In genomic region chr3:192207661-192208060, GRCh38 we compare ENCODE assay signal across 17 cellular contexts.
A peak's percentile ranks its signal among the peaks of the same experiment; 100 is the strongest.
DNase-seq lines count a peak whose midpoint lies in the region; ATAC-seq and TF ChIP-seq lines count a peak whose summit lies in the region.
"Had no signal": no experiment of that assay in that cellular context is flagged by ENCODE, and none has a peak within 500 bp of the region (broad histone marks: within the 10 kb centered on the region; RNA-seq: fewer than 3 reads in every experiment).

No MANE protein-coding gene starts in this region.

- peak; percentile 96 for DNase-seq in NCI-H524 treated with DMSO at 0.1 percent for 48 hours (lab: John Stamatoyannopoulos, UW)
- DNase-seq in NCI-H524 (lab: John Stamatoyannopoulos, UW): no peak
- DNase-seq in NCI-H2107 treated with DMSO at 0.1 percent for 48 hours (lab: John Stamatoyannopoulos, UW; ENCODE audit: unreplicated experiment): peak; percentile 71
- DNase-seq in astrocyte of the cerebellum (ENCODE audit: low read depth): peak; percentile 2
- no peak for DNase-seq in upper lobe of right lung
- no peak for DNase-seq in GM23338 (ENCODE audit: low spot score)
- DNase-seq in activated CD4-positive, alpha-beta T cell treated with anti-CD3 and anti-CD28 coated beads for 4 hours: no peak
- DNase-seq in hippocampal formation (lab: John Stamatoyannopoulos, UW): no peak
- DNase-seq: activated CD4-positive, alpha-beta T cell treated with anti-CD3 and anti-CD28 coated beads, Interleukin-2, amount 10 ng/mL, durations not matched to agents 7 days and 5 days; activated T-cell treated with anti-CD3 and anti-CD28 coated beads, Interleukin-2, amount 50 U/mL, for 1 hour; effector memory CD4-positive, alpha-beta T cell; MM.1S had no signal

- H2AFZ ChIP-seq in GM23338: no peak overlapping the region
- H2AFZ ChIP-seq: parathyroid adenoma had no signal

- H3K27me3 ChIP-seq in upper lobe of right lung (no peaks in the 10 kb centered on the region), GM23338 (ENCODE audit: insufficient read depth) (no peaks in the 10 kb centered on the region)

- in situ Hi-C loops in astrocyte of the cerebellum (cut with HindIII; ENCODE audit: low sequenced_read_pairs): no loop called here

- H3K4me1 ChIP-seq in upper lobe of right lung (no peaks in the 10 kb centered on the region), GM23338 (ENCODE audit: insufficient read depth) (peaks cover 10% of the 10 kb centered on the region)
- H3K4me1 ChIP-seq: parathyroid adenoma had no signal

- H3K9me3 Mint-ChIP-seq in GM23338: no peaks in the 10 kb centered on the region
- H3K9me3 Mint-ChIP-seq: activated CD4-positive, alpha-beta T cell treated with anti-CD3 and anti-CD28 coated beads, Interleukin-2, amount 10 ng/mL, durations not matched to agents 7 days and 5 days; activated naive CD4-positive, alpha-beta T cell treated with anti-CD3 and anti-CD28 coated beads, Interleukin-2, amount 50 U/mL, for 24 hours; stimulated activated memory B cell treated with anti-CD40 and anti-IgM and Interleukin-4, amounts not matched to agents 10 μg/mL and 1 μg/mL and 100 μg/mL, for 72 hours had no signal

- H4K20me1 ChIP-seq in GM23338 (replicated peaks; ENCODE audit: insufficient read depth): no peaks in the 10 kb centered on the region

- no peak overlapping the region for H3K27ac Mint-ChIP-seq in GM23338
- H3K27ac Mint-ChIP-seq: activated CD4-positive, alpha-beta T cell treated with anti-CD3 and anti-CD28 coated beads, Interleukin-2, amount 10 ng/mL, durations not matched to agents 7 days and 5 days; activated naive CD4-positive, alpha-beta T cell treated with anti-CD3 and anti-CD28 coated beads, Interleukin-2, amount 50 U/mL, for 24 hours; stimulated activated memory B cell treated with anti-CD40 and anti-IgM and Interleukin-4, amounts not matched to agents 10 μg/mL and 1 μg/mL and 100 μg/mL, for 72 hours had no signal

- no peak overlapping the region for H3K27ac ChIP-seq in upper lobe of right lung
- no peak overlapping the region for H3K27ac ChIP-seq in GM23338 (ENCODE audit: low read depth)
- H3K27ac ChIP-seq: parathyroid adenoma had no signal

- H3K27me3 Mint-ChIP-seq in GM23338 (ENCODE audit: insufficient read depth, low read depth, poor library complexity): no peaks in the 10 kb centered on the region
- H3K27me3 Mint-ChIP-seq: activated CD4-positive, alpha-beta T cell treated with anti-CD3 and anti-CD28 coated beads, Interleukin-2, amount 10 ng/mL, durations not matched to agents 7 days and 5 days; activated naive CD4-positive, alpha-beta T cell treated with anti-CD3 and anti-CD28 coated beads, Interleukin-2, amount 50 U/mL, for 24 hours had no signal

- H3K79me2 ChIP-seq in GM23338 (replicated peaks; ENCODE audit: insufficient read depth): no peaks in the 10 kb centered on the region
- H3K79me2 ChIP-seq: parathyroid adenoma had no signal

- no peaks in the 10 kb centered on the region for H3K9me3 ChIP-seq in upper lobe of right lung

- H3K36me3 ChIP-seq in upper lobe of right lung (no peaks in the 10 kb centered on the region), GM23338 (ENCODE audit: insufficient read depth) (no peaks in the 10 kb centered on the region)

- intact Hi-C loops in upper lobe of right lung (cut with DNase I): no loop called here

- H3K4me3 ChIP-seq in astrocyte of the cerebellum (ENCODE audit: low read depth, low read length) (no peak overlapping the region), upper lobe of right lung (no peak overlapping the region), GM23338 (no peak overlapping the region)
- H3K4me3 ChIP-seq: smooth muscle cell had no signal

- H3K4me1 Mint-ChIP-seq in GM23338: peaks cover 19% of the 10 kb centered on the region
- H3K4me1 Mint-ChIP-seq: activated CD4-positive, alpha-beta T cell treated with anti-CD3 and anti-CD28 coated beads, Interleukin-2, amount 10 ng/mL, durations not matched to agents 7 days and 5 days; activated naive CD4-positive, alpha-beta T cell treated with anti-CD3 and anti-CD28 coated beads, Interleukin-2, amount 50 U/mL, for 24 hours; stimulated activated memory B cell treated with anti-CD40 and anti-IgM and Interleukin-4, amounts not matched to agents 10 μg/mL and 1 μg/mL and 100 μg/mL, for 72 hours had no signal

- no peak overlapping the region for H3K4me3 Mint-ChIP-seq in GM23338
- H3K4me3 Mint-ChIP-seq: activated CD4-positive, alpha-beta T cell treated with anti-CD3 and anti-CD28 coated beads, Interleukin-2, amount 10 ng/mL, durations not matched to agents 7 days and 5 days; activated naive CD4-positive, alpha-beta T cell treated with anti-CD3 and anti-CD28 coated beads, Interleukin-2, amount 50 U/mL, for 24 hours; stimulated activated memory B cell treated with anti-CD40 and anti-IgM and Interleukin-4, amounts not matched to agents 10 μg/mL and 1 μg/mL and 100 μg/mL, for 72 hours had no signal

- H3K36me3 Mint-ChIP-seq in GM23338 (ENCODE audit: low read depth): no peaks in the 10 kb centered on the region
- H3K36me3 Mint-ChIP-seq: activated naive CD4-positive, alpha-beta T cell treated with anti-CD3 and anti-CD28 coated beads, Interleukin-2, amount 50 U/mL, for 24 hours; stimulated activated memory B cell treated with anti-CD40 and anti-IgM and Interleukin-4, amounts not matched to agents 10 μg/mL and 1 μg/mL and 100 μg/mL, for 72 hours had no signal

- H3K9me2 ChIP-seq in GM23338 (ENCODE audit: insufficient read depth): peaks cover 8% of the 10 kb centered on the region; the same call in 1 of the 2 replicates

- H3K4me2 ChIP-seq in GM23338: no peak overlapping the region
- H3K4me2 ChIP-seq: smooth muscle cell had no signal

- TF ChIP-seq CTCF in astrocyte of the cerebellum (IDR thresholded peaks at IDR 0.05; ENCODE audit: low read depth, low read length, missing control alignments): no peak
- TF ChIP-seq CTCF in upper lobe of right lung (IDR thresholded peaks at IDR 0.05): no peak
- no peak for TF ChIP-seq CTCF in GM23338 (conservative IDR thresholded peaks at IDR 0.05; ENCODE audit: low read depth in 2 of 2)

- ATAC-seq in upper lobe of right lung (peak; percentile 49), GM23338 (no peak)
- ATAC-seq: HCT116; stimulated activated memory B cell treated with anti-CD40 and anti-IgM and Interleukin-4, amounts not matched to agents 10 μg/mL and 1 μg/mL and 100 μg/mL, for 72 hours had no signal

- no peaks in the 10 kb centered on the region for H3F3A ChIP-seq in GM23338 (replicated peaks; ENCODE audit: low read depth)

TF ChIP-seq in GM23338, 12 proteins besides CTCF, POLR2A, EP300 and RAD21:
- TF ChIP-seq NANOG (IDR thresholded peaks at IDR 0.05; ENCODE audit: borderline replicate concordance): no peak

Comparison
In these comparisons a context has a peak if more than half of its experiments do, and no peak if none do; other contexts are left out.
1. DNase-seq: peak in NCI-H524 treated with DMSO at 0.1 percent for 48 hours (single experiment), NCI-H2107 treated with DMSO at 0.1 percent for 48 hours (single experiment) and astrocyte of the cerebellum (single experiment); none in NCI-H524 (0 of 2), upper lobe of right lung (single experiment), GM23338 (single experiment), activated CD4-positive, alpha-beta T cell treated with anti-CD3 and anti-CD28 coated beads for 4 hours (0 of 2) and hippocampal formation (0 of 2).